8 cellular contexts compared by ENCODE assay signal in genomic region chr1:45685308-45686080, GRCh38. TPM values are rescaled to one million over a fixed set of nuclear protein-coding genes. Genes with fewer than 3 reads are reported as not detected.
DNase-seq lines count a peak whose midpoint lies in the region; ATAC-seq and TF ChIP-seq lines count a peak whose summit lies in the region.

No MANE protein-coding gene starts in this region.

- H3K4me2 ChIP-seq in osteoblast (ENCODE audit: insufficient read depth, low read length): peak overlapping the region; percentile 75

- H2AFZ ChIP-seq in osteoblast (ENCODE audit: low read length): peak overlapping the region; percentile 95

- no peaks in the 10 kb centered on the region for H3K9me3 ChIP-seq in esophagus (ENCODE audit: control insufficient read depth in 2 of 2, insufficient read depth in 1 of 2, low read depth in 1 of 2, low read length in 1 of 2)
- H3K9me3 ChIP-seq in osteoblast (ENCODE audit: low read depth, low read length): no peaks in the 10 kb centered on the region

- H3K4me3 ChIP-seq in esophagus (ENCODE audit: low read depth in 1 of 2, low read length in 2 of 2) (peak overlapping the region; percentile 83 to 91), osteoblast (ENCODE audit: insufficient read depth, low read length) (peak overlapping the region; percentile 99)

- H3K4me1 ChIP-seq in esophagus (ENCODE audit: control insufficient read depth in 2 of 2, insufficient read depth in 2 of 2, low read length in 1 of 2): no peaks in the 10 kb centered on the region
- H3K4me1 ChIP-seq in osteoblast (ENCODE audit: insufficient read depth, low read length): peaks cover 28% of the 10 kb centered on the region

- ATAC-seq in activated T-cell treated with anti-CD3 and anti-CD28 coated beads, Interleukin-2, amount 50 U/mL, for 4 hours: no peak
- ATAC-seq in GM19452 (IDR thresholded peaks at IDR 0.05; ENCODE audit: unreplicated experiment): no peak
- ATAC-seq in HG03565 (IDR thresholded peaks at IDR 0.05; ENCODE audit: unreplicated experiment): no peak

- peaks cover 53% of the 10 kb centered on the region for H3K4me1 Mint-ChIP-seq in activated T-cell treated with anti-CD3 and anti-CD28 coated beads, Interleukin-2, amount 50 U/mL, for 4 hours (ENCODE audit: low read depth)

- H3K79me2 ChIP-seq in osteoblast (ENCODE audit: insufficient read depth, low read length): peaks cover 84% of the 10 kb centered on the region

- peak overlapping the region; percentile 99 for H3K4me3 Mint-ChIP-seq in activated T-cell treated with anti-CD3 and anti-CD28 coated beads, Interleukin-2, amount 50 U/mL, for 4 hours

- H3K36me3 ChIP-seq in esophagus (ENCODE audit: control insufficient read depth in 2 of 2, insufficient read depth in 2 of 2, low read length in 1 of 2): no peaks in the 10 kb centered on the region
- H3K36me3 ChIP-seq in osteoblast (ENCODE audit: insufficient read depth, low read length): no peaks in the 10 kb centered on the region

- WGBS in esophagus, 2 donors: 0% methylated on average over 14 of the region's 14 CpGs

- peaks cover 47% of the 10 kb centered on the region for H4K20me1 ChIP-seq in osteoblast (ENCODE audit: insufficient read depth, low read length)

- TF ChIP-seq CTCF in osteoblast (IDR thresholded peaks at IDR 0.05; ENCODE audit: extremely low read depth, low read depth, low read length): no peak

- H3K9me3 Mint-ChIP-seq in activated T-cell treated with anti-CD3 and anti-CD28 coated beads, Interleukin-2, amount 50 U/mL, for 4 hours: no peaks in the 10 kb centered on the region

- H3K36me3 Mint-ChIP-seq in activated T-cell treated with anti-CD3 and anti-CD28 coated beads, Interleukin-2, amount 50 U/mL, for 4 hours (ENCODE audit: insufficient read depth): peaks cover 4% of the 10 kb centered on the region

- no peaks in the 10 kb centered on the region for H3K27me3 ChIP-seq in esophagus (ENCODE audit: control insufficient read depth in 1 of 2, insufficient read depth in 2 of 2, low read length in 2 of 2)
- H3K27me3 ChIP-seq in osteoblast (ENCODE audit: insufficient read depth, low read length): no peaks in the 10 kb centered on the region

- no peak for DNase-seq in activated T-cell treated with anti-CD3 and anti-CD28 coated beads, Interleukin-2, amount 50 U/mL, for 4 hours
- DNase-seq in activated T-cell treated with anti-CD3 and anti-CD28 coated beads for 4 hours (no peak), RPMI8226 (peak; percentile 35), osteoblast (ENCODE audit: insufficient read length, low spot score, missing footprints) (peak; percentile 70), SK-N-DZ (ENCODE audit: low spot score) (no peak)

- no peaks in the 10 kb centered on the region for H3K27me3 Mint-ChIP-seq in activated T-cell treated with anti-CD3 and anti-CD28 coated beads, Interleukin-2, amount 50 U/mL, for 4 hours (ENCODE audit: low read depth)

- H3K27ac ChIP-seq in esophagus (ENCODE audit: low read depth in 2 of 2, low read length in 1 of 2) (peak overlapping the region; percentile 94 to 99), osteoblast (ENCODE audit: low read depth, low read length) (peak overlapping the region; percentile 95)

RNA-seq across cellular contexts. Expression of gene GPBP1L1, which starts 0.8 kb away (rescaled TPM):
- 10 to 100 TPM; 76.0 to 95.6 (median 93.2) TPM for total RNA-seq in activated T-cell treated with anti-CD3 and anti-CD28 coated beads, Interleukin-2, amount 50 U/mL, for 4 hours
- 10 to 100 TPM; 48.6 to 53.0 TPM for polyA plus RNA-seq in esophagus
- 94.3 and 97.4 TPM in 2 replicates for total RNA-seq in osteoblast
- 63.0 and 82.0 TPM in 2 replicates for polyA plus RNA-seq in SK-N-DZ (2014; cell fraction: cytosol; rRNA removed)
- 93.3 and 102 TPM in 2 replicates for polyA plus RNA-seq in SK-N-DZ (2014; cell fraction: nucleus; rRNA removed)

RNA-seq across cellular contexts. Expression of gene TMEM69, which starts 2.5 kb away (rescaled TPM):
- total RNA-seq in activated T-cell treated with anti-CD3 and anti-CD28 coated beads, Interleukin-2, amount 50 U/mL, for 4 hours: 10 to 100 TPM; 38.1 to 42.9 (median 40.6) TPM
- 10 to 100 TPM; 11.3 to 25.1 TPM for polyA plus RNA-seq in esophagus
- total RNA-seq in osteoblast: 10.5 and 11.8 TPM in 2 replicates
- 52.6 and 69.7 TPM in 2 replicates for polyA plus RNA-seq in SK-N-DZ (2014; cell fraction: cytosol; rRNA removed)
- 18.2 and 21.7 TPM in 2 replicates for polyA plus RNA-seq in SK-N-DZ (2014; cell fraction: nucleus; rRNA removed)

Comparison
In these comparisons a context has a peak if more than half of its experiments do, and no peak if none do; other contexts are left out.
1. DNase-seq: peak in RPMI8226 (single experiment) and osteoblast (single experiment); none in activated T-cell treated with anti-CD3 and anti-CD28 coated beads, Interleukin-2, amount 50 U/mL, for 4 hours (single experiment), activated T-cell treated with anti-CD3 and anti-CD28 coated beads for 4 hours (single experiment) and SK-N-DZ (single experiment).